In the genomic region with DNA sequence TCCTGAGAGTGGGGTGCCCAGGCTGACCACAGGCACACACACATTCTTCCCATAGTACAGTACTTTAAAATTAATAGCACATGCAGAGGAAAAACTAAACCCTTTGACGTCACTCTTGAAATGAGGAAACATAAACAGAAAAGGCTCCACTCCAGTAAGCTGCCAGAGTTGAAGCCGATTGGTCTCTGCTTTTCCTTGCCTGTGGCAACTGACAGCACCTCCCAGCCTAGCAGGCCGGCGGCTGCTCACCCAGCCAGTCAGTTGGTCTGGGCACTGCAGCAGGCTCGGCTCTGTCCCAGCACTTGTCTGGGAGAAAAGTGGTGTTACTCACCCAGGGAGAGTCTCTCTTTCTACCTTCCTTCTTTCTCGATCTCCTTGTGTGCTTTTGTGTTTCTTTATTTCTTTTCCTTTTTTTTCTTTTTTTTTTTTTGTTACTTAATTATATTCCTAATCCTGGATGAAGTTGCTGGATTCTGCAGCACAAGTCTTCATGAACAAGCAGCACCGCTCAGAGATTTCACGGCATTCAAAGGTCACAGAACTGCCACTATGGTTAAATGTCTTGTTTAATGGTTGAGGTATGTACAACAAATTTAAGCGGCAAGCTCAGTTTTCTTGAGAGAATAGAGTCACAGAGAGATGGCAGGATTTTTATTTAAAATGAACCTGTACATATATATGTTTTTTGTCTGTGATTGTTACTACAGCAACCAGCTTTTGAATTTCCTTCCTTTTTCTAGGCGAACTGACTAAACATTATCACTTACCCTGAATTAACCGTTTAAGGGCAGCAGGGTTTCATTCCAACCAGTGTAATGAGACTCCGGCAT, we compare ENCODE assay signal across 1 cellular context.
TF ChIP-seq lines count a peak whose summit lies in the region.

A gene (plus strand): TSS at position 260 of the 830 bp plus-strand sequence.

TF ChIP-seq in H1, 55 proteins besides CTCF, POLR2A, EP300 and RAD21:
- TF ChIP-seq, protein P1, sequence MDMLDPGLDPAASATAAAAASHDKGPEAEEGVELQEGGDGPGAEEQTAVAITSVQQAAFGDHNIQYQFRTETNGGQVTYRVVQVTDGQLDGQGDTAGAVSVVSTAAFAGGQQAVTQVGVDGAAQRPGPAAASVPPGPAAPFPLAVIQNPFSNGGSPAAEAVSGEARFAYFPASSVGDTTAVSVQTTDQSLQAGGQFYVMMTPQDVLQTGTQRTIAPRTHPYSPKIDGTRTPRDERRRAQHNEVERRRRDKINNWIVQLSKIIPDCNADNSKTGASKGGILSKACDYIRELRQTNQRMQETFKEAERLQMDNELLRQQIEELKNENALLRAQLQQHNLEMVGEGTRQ (IDR thresholded peaks at IDR 0.05; ENCODE audit: low read length): no peak
